Comparison of ENCODE assay signal across 8 cellular contexts in the genomic region with DNA sequence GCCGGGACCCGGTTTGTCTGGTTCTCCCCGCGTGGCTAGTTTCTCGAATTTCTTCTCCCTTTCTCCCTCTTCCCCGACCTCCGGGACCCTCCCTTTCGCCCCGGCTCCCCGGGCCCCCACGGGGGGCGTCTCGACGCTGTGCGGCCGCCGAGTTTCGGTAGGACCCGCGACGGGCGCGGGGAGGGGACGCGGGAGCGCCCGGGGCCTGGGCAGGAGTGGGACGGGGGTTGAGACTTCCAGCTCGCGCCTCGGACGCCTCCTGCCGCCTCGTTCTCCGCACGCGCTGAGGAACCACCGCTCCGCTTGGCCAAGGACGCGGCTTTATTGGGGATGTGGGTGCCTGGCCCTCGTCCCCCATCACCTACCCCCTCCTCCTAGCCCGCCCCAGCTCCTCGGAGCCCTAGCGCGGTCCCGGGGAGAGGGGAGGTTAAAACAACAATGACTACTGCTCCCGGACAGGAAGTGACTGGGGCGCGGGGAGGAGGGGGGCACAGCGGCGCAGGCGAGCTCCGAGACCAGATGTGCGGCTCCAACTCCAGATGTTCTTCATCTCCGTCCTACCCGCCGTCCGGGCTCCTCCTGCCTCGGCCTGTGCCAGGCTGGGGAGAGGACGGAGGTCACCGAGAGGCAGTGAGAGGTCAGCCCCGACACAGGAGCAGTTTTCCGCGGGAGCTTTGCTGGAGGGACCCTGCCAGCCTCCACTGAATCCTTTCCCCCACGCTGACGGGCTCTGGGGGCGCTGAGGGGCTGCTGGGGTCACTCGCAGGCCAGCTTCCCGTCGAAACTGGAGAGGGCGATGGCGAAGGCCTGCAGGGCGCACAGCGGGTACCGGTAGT. TPM values are rescaled to one million over a fixed set of nuclear protein-coding genes. Genes with fewer than 3 reads are reported as not detected.
A peak's percentile ranks its signal among the peaks of the same experiment; 100 is the strongest.
DNase-seq lines count a peak whose midpoint lies in the region; ATAC-seq, FAIRE-seq and TF ChIP-seq lines count a peak whose summit lies in the region.

No MANE protein-coding gene starts in this region.

- ATAC-seq in gastroesophageal sphincter (peak; percentile 47), pancreas (peak; percentile 4 to 33 (median 22)), HG03378 (IDR thresholded peaks at IDR 0.05; ENCODE audit: unreplicated experiment) (no peak), GM19452 (IDR thresholded peaks at IDR 0.05; ENCODE audit: unreplicated experiment) (no peak)

- H3K9me3 ChIP-seq in NT2/D1 (ENCODE audit: insufficient read depth, low read length): no peaks in the 10 kb centered on the region
- no peaks in the 10 kb centered on the region for H3K9me3 ChIP-seq in gastroesophageal sphincter
- no peaks in the 10 kb centered on the region for H3K9me3 ChIP-seq in pancreas

- TF ChIP-seq POLR2A in GM19099 (IDR thresholded peaks at IDR 0.05; ENCODE audit: extremely low read depth, insufficient read length, low read depth): peak; percentile 16
- TF ChIP-seq POLR2A in gastroesophageal sphincter (IDR thresholded peaks at IDR 0.05): peak in 1 of 2 donors; percentile 42

- DNase-seq in NT2/D1 (ENCODE audit: low read depth, low spot score): no peak
- peak; percentile 60 for DNase-seq in activated naive CD4-positive, alpha-beta T cell treated with Interleukin-2 at 50 U/mL for 16 hours
- peak in 5 of 6 donors; percentile 41 to 73 (median 49) for DNase-seq in pancreas
- no peak for DNase-seq in OCI-M2 (lab: John Stamatoyannopoulos, UW; ENCODE audit: unreplicated experiment)

- WGBS in gastroesophageal sphincter (ENCODE audit: low coverage in 1 of 2), 2 donors: no CpG with 5 or more reads among the region's 76 CpGs
- 11 to 15% methylated on average over 45 to 76 of the region's 76 CpGs for WGBS in pancreas, 2 donors

- intact Hi-C loops in pancreas (cut with DNase I): no loop called here

- FAIRE-seq in pancreas (lab: Jason Lieb, UNC): no peak

- H3K36me3 ChIP-seq in NT2/D1 (ENCODE audit: insufficient read depth, insufficient read length, low read length) (peaks cover 12% of the 10 kb centered on the region), gastroesophageal sphincter (no peaks in the 10 kb centered on the region), pancreas (no peaks in the 10 kb centered on the region)

- TF ChIP-seq CTCF in gastroesophageal sphincter (IDR thresholded peaks at IDR 0.05) (peak in 2 of 4 experiments; percentile 17 to 55), pancreas (IDR thresholded peaks at IDR 0.05) (no peak)

- no peak for TF ChIP-seq EP300 in gastroesophageal sphincter (IDR thresholded peaks at IDR 0.05)

- H3K9ac ChIP-seq in NT2/D1 (ENCODE audit: insufficient read length, low read depth): peak overlapping the region; percentile 95

- H3K27ac ChIP-seq in gastroesophageal sphincter: peak overlapping the region; percentile 92 to 100 (median 98)
- peak overlapping the region; percentile 62 to 76 (median 68) for H3K27ac ChIP-seq in pancreas

- H3K4me3 ChIP-seq in NT2/D1 (ENCODE audit: insufficient read length, low read depth) (peak overlapping the region; percentile 76), gastroesophageal sphincter (peak overlapping the region; percentile 77 to 96), pancreas (peak overlapping the region; percentile 65 to 88 (median 85))

- peaks cover 25% of the 10 kb centered on the region for H3K4me1 ChIP-seq in NT2/D1 (ENCODE audit: insufficient read depth, insufficient read length)
- peaks cover 0 to 53% (median 22%) of the 10 kb centered on the region in 3 donors for H3K4me1 ChIP-seq in gastroesophageal sphincter
- peaks cover 0 to 5% (median 4%) of the 10 kb centered on the region in 3 donors for H3K4me1 ChIP-seq in pancreas

- peaks cover 3% of the 10 kb centered on the region for H3K27me3 ChIP-seq in NT2/D1 (ENCODE audit: insufficient read depth, insufficient read length)
- H3K27me3 ChIP-seq in gastroesophageal sphincter: peaks cover 3% of the 10 kb centered on the region
- H3K27me3 ChIP-seq in pancreas: no peaks in the 10 kb centered on the region

RNA-seq across cellular contexts. Expression of gene TEAD3, which starts 0.9 kb away (rescaled TPM):
- total RNA-seq in gastroesophageal sphincter (100 to 1,000 TPM in 1 of 4 donors, 10 to 100 TPM in 3; 58.3 to 122 (median 72.5) TPM), pancreas (10 to 100 TPM in 1 of 6 donors, 1 to 10 TPM in 5; 3.0 to 10.0 (median 4.1) TPM)
- 1 to 10 TPM; 8.5 to 9.7 TPM for polyA plus RNA-seq in pancreas

RNA-seq across cellular contexts. Expression of gene TULP1, which starts 14.9 kb away (rescaled TPM):
- total RNA-seq in gastroesophageal sphincter (under 1 TPM in 1 of 4 donors, not detected in 3; 0.89 TPM), pancreas (not detected)
- polyA plus RNA-seq in pancreas: under 1 TPM in 1 of 2 donors, not detected in 1; 0.28 TPM

RNA-seq across cellular contexts. Expression of gene RPL10A, which starts 29.6 kb away (rescaled TPM):
- total RNA-seq in gastroesophageal sphincter (1,000 to 10,000 TPM in 3 of 4 donors, 100 to 1,000 TPM in 1; 870 to 1,936 (median 1,411) TPM), pancreas (1,000 to 10,000 TPM in 1 of 6 donors, 100 to 1,000 TPM in 5; 474 to 1,265 (median 898) TPM)
- polyA plus RNA-seq in pancreas: 1,000 to 10,000 TPM in 1 of 2 donors, 100 to 1,000 TPM in 1; 429 to 1,039 TPM

RNA-seq across cellular contexts. Expression of gene FANCE, which starts 45.7 kb away (rescaled TPM):
- 1 to 10 TPM; 2.6 to 5.0 (median 3.8) TPM for total RNA-seq in gastroesophageal sphincter
- 1 to 10 TPM; 2.0 to 4.0 (median 2.7) TPM for total RNA-seq in pancreas
- polyA plus RNA-seq in pancreas: 1 to 10 TPM; 1.7 to 2.1 TPM

Comparison
In these comparisons a context has a peak if more than half of its experiments do, and no peak if none do; other contexts are left out.
1. DNase-seq: peak in activated naive CD4-positive, alpha-beta T cell treated with Interleukin-2 at 50 U/mL for 16 hours (single experiment) and pancreas (5 of 6); none in NT2/D1 (single experiment) and OCI-M2 (single experiment).
2. ATAC-seq: peak in gastroesophageal sphincter (single experiment) and pancreas (4 of 4); none in HG03378 (single experiment) and GM19452 (single experiment).
3. RNA of gene TEAD3, which starts 0.9 kb away (total RNA-seq): 58.3 to 122 TPM in gastroesophageal sphincter; 3.0 to 10.0 TPM in pancreas; every median in the first group is over 4 times any median in the second.
4. Peak in every context shown above with its lines, with median percentiles within 50 percentile points of each other: H3K4me3 ChIP-seq.